1 cellular context compared by ENCODE assay signal in the genomic region with DNA sequence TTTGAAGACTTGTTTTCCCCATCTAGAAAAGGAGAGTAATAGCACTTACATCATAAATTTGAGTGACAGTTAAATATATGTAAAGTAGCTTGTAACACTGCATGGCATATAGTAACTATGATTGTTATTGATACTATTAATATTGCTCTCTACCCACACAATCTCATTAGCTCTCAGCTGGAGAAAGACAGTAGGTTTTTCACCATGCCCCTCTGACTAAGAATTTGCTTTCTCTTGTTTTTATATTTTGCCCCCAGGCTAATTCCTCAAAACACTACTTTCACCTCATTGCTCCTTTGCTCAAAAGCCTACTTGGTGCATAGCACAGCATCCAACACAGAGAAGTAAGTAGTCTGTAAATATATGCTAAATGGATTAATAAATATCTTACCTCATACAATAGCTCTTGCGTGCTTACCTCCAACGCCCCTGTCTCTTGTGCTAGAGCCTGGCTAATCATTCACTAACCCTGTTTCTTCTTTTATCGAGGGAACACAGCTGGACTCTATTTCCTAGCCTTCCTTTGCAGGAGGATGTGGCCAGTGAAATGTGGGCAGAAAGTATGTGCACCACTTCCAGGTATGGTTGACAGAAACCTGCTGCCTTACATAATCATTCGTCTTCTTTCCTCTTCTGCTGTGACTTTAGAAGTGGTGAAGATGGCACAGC.
A peak's percentile ranks its signal among the peaks of the same experiment; 100 is the strongest.
TF ChIP-seq lines count a peak whose summit lies in the region.

No MANE protein-coding gene starts in this region.

TF ChIP-seq in A549, 52 proteins besides CTCF, POLR2A, EP300 and RAD21 (continued from another document):
- TF ChIP-seq, protein P1, sequence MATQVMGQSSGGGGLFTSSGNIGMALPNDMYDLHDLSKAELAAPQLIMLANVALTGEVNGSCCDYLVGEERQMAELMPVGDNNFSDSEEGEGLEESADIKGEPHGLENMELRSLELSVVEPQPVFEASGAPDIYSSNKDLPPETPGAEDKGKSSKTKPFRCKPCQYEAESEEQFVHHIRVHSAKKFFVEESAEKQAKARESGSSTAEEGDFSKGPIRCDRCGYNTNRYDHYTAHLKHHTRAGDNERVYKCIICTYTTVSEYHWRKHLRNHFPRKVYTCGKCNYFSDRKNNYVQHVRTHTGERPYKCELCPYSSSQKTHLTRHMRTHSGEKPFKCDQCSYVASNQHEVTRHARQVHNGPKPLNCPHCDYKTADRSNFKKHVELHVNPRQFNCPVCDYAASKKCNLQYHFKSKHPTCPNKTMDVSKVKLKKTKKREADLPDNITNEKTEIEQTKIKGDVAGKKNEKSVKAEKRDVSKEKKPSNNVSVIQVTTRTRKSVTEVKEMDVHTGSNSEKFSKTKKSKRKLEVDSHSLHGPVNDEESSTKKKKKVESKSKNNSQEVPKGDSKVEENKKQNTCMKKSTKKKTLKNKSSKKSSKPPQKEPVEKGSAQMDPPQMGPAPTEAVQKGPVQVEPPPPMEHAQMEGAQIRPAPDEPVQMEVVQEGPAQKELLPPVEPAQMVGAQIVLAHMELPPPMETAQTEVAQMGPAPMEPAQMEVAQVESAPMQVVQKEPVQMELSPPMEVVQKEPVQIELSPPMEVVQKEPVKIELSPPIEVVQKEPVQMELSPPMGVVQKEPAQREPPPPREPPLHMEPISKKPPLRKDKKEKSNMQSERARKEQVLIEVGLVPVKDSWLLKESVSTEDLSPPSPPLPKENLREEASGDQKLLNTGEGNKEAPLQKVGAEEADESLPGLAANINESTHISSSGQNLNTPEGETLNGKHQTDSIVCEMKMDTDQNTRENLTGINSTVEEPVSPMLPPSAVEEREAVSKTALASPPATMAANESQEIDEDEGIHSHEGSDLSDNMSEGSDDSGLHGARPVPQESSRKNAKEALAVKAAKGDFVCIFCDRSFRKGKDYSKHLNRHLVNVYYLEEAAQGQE (IDR thresholded peaks at IDR 0.05), result no peak
- peak; percentile 72; the same call in 1 of the 2 replicates for TF ChIP-seq GATA3 (IDR thresholded peaks at IDR 0.05; ENCODE audit: borderline replicate concordance)
- no peak for TF ChIP-seq KDM1A (IDR thresholded peaks at IDR 0.05; ENCODE audit: low read depth)
- TF ChIP-seq JUN (IDR thresholded peaks at IDR 0.05), result peak in 1 of 2 experiments; percentile 64; a peak in 3 of 5 replicates
- 0 out of 2 replicates have a peak, but pooled peaks have one; percentile 22 for TF ChIP-seq JUNB (IDR thresholded peaks at IDR 0.05)
